Comparison of ENCODE assay signal across 20 cellular contexts in the genomic region with DNA sequence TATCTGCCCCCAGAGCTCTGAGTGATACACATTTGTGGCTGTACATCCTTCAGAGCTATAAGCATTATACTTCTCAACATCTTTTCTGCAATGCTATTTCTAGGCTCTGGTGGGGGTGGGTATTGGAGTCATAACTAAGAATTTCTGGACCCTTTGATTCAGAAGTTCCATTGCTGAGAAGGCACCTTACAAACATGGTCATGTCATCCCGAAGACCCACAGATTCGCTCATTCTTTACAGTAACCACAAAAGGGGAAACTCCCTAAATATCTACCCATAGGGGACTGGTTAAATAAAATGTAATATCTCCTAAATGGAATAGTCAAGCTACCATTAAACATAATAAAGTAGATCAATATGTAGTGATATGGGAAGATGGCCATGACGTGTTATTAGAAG.
"Had no signal": no experiment of that assay in that cellular context is flagged by ENCODE, and none has a peak within 500 bp of the region (broad histone marks: within the 10 kb centered on the region; RNA-seq: fewer than 3 reads in every experiment).

No MANE protein-coding gene starts in this region.

- H3K4me3 Mint-ChIP-seq: activated CD4-positive, alpha-beta T cell treated with anti-CD3 and anti-CD28 coated beads, Interleukin-2, amount 10 ng/mL, durations not matched to agents 7 days and 5 days; activated CD8-positive, alpha-beta memory T cell treated with anti-CD3 and anti-CD28 coated beads, Interleukin-2, amount 10 ng/mL, durations not matched to agents 7 days and 5 days; activated naive CD4-positive, alpha-beta T cell treated with anti-CD3 and anti-CD28 coated beads, Interleukin-2, amount 50 U/mL, for 24 hours; brain; memory B cell; WTC11 had no signal

- ATAC-seq: activated CD8-positive, alpha-beta memory T cell treated with anti-CD3 and anti-CD28 coated beads, Interleukin-2, amount 10 ng/mL, durations not matched to agents 7 days and 5 days; left ventricle myocardium superior; mucosa of descending colon; naive thymus-derived CD4-positive, alpha-beta T cell; WTC11 had no signal

- H3K27ac ChIP-seq: neutrophil, transverse colon had no signal

- H3K9me3 Mint-ChIP-seq: activated naive CD4-positive, alpha-beta T cell treated with anti-CD3 and anti-CD28 coated beads, Interleukin-2, amount 50 U/mL, for 24 hours; WTC11 had no signal

- H3K4me1 ChIP-seq: transverse colon had no signal

- H3K27me3 Mint-ChIP-seq: activated naive CD4-positive, alpha-beta T cell treated with anti-CD3 and anti-CD28 coated beads, Interleukin-2, amount 50 U/mL, for 24 hours; brain; memory B cell had no signal

- H3K36me3 Mint-ChIP-seq: activated CD8-positive, alpha-beta memory T cell treated with anti-CD3 and anti-CD28 coated beads, Interleukin-2, amount 10 ng/mL, durations not matched to agents 7 days and 5 days; activated naive CD4-positive, alpha-beta T cell treated with anti-CD3 and anti-CD28 coated beads, Interleukin-2, amount 50 U/mL, for 24 hours; memory B cell; WTC11 had no signal

- H3K9me3 ChIP-seq: mucosa of descending colon, neutrophil, transverse colon had no signal

- DNase-seq: activated CD4-positive, alpha-beta T cell treated with anti-CD3 and anti-CD28 coated beads, Interleukin-2, amount 10 ng/mL, durations not matched to agents 7 days and 5 days; activated CD8-positive, alpha-beta memory T cell treated with anti-CD3 and anti-CD28 coated beads, Interleukin-2, amount 10 ng/mL, durations not matched to agents 7 days and 5 days; central memory CD4-positive, alpha-beta T cell; cortex of kidney; effector CD4-positive, alpha-beta T cell; foreskin fibroblast; hypothalamus; left ventricle myocardium superior; mucosa of descending colon; naive thymus-derived CD4-positive, alpha-beta T cell; SIG-M5; stimulated activated CD4-positive, alpha-beta T cell treated with anti-CD3 and anti-CD28 coated beads, Interleukin-1b, Interleukin-23, amount 100 ng/mL, for 48 hours; substantia nigra; T-helper 2 cell; transverse colon had no signal

- H3K4me3 ChIP-seq: mucosa of descending colon, transverse colon had no signal

- H3K36me3 ChIP-seq: neutrophil had no signal

- H3K27me3 ChIP-seq: neutrophil, transverse colon had no signal

- H3K27ac Mint-ChIP-seq: activated CD4-positive, alpha-beta T cell treated with anti-CD3 and anti-CD28 coated beads, Interleukin-2, amount 10 ng/mL, durations not matched to agents 7 days and 5 days; activated CD8-positive, alpha-beta memory T cell treated with anti-CD3 and anti-CD28 coated beads, Interleukin-2, amount 10 ng/mL, durations not matched to agents 7 days and 5 days; activated naive CD4-positive, alpha-beta T cell treated with anti-CD3 and anti-CD28 coated beads, Interleukin-2, amount 50 U/mL, for 24 hours; brain; memory B cell; naive thymus-derived CD4-positive, alpha-beta T cell; WTC11 had no signal

- H3K4me1 Mint-ChIP-seq: WTC11 had no signal
